1 cellular context compared by ENCODE assay signal in genomic region chr2:192749606-192750200, GRCh38.
TF ChIP-seq lines count a peak whose summit lies in the region.

No MANE protein-coding gene starts in this region.

TF ChIP-seq in WTC11, 78 proteins besides CTCF, POLR2A, EP300 and RAD21 (continued from another document):
- TF ChIP-seq ZNF512 (CRISPR knock-in tag; IDR thresholded peaks at IDR 0.05; ENCODE audit: borderline replicate concordance) (no peak), ATF2 (CRISPR knock-in tag; IDR thresholded peaks at IDR 0.05; ENCODE audit: borderline replicate concordance, low read depth) (no peak), OVOL2 (CRISPR knock-in tag; IDR thresholded peaks at IDR 0.05; ENCODE audit: borderline replicate concordance) (no peak), ESRRA (CRISPR knock-in tag; IDR thresholded peaks at IDR 0.05; ENCODE audit: borderline replicate concordance) (no peak)
